ENCODE assay signal across 17 cellular contexts in genomic region chr9:108047264-108047663, GRCh38.
DNase-seq lines count a peak whose midpoint lies in the region; ATAC-seq, FAIRE-seq and TF ChIP-seq lines count a peak whose summit lies in the region.
"Had no signal": no experiment of that assay in that cellular context is flagged by ENCODE, and none has a peak within 500 bp of the region (broad histone marks: within the 10 kb centered on the region; RNA-seq: fewer than 3 reads in every experiment).

No MANE protein-coding gene starts in this region.

- H3K79me2 ChIP-seq in keratinocyte (ENCODE audit: control insufficient read depth, insufficient read depth, low read length) = no peaks in the 10 kb centered on the region

- H2AFZ ChIP-seq in keratinocyte (ENCODE audit: control insufficient read depth, low read length) = no peak overlapping the region

- WGBS in stomach, 5 donors = 87 to 96% (median 91%) methylated on average over 5 of the region's 5 CpGs

- no peak overlapping the region for H3K4me2 ChIP-seq in keratinocyte (ENCODE audit: control insufficient read depth, extremely low read depth, insufficient read depth, low read depth, low read length)

- DNase-seq in H54 (ENCODE audit: insufficient read length, low spot score) = no peak
- no peak for DNase-seq in epithelial cell of prostate (ENCODE audit: low read depth, low spot score)
- DNase-seq in keratinocyte (ENCODE audit: low read depth, low spot score) = no peak
- DNase-seq in progenitor cell of endocrine pancreas (ENCODE audit: low spot score, unreplicated experiment) = no peak
- DNase-seq in urothelium cell line (ENCODE audit: low spot score) = no peak
- no peak for DNase-seq in stomach
- DNase-seq: CD4-positive, alpha-beta T cell; KBM-7; NCI-H1417 treated with DMSO at 0.1 percent for 48 hours; NCI-H2029 treated with DMSO at 0.1 percent for 48 hours; NCI-H510A treated with DMSO at 0.1 percent for 48 hours had no signal

- H3K4me3 Mint-ChIP-seq in progenitor cell of endocrine pancreas (ENCODE audit: low read depth) = no peak overlapping the region
- H3K4me3 Mint-ChIP-seq: B cell; CD4-positive, alpha-beta T cell had no signal

- no peaks in the 10 kb centered on the region for H3K9me1 ChIP-seq in keratinocyte (ENCODE audit: control insufficient read depth, extremely low read depth, insufficient read depth, low read length)

- dilution Hi-C loops in keratinocyte (cut with MboI; ENCODE audit: extremely low pct_ligation_motif_present, low sequenced_read_pairs) = no loop called here

- peaks cover 35% of the 10 kb centered on the region for H3K4me1 ChIP-seq in keratinocyte (ENCODE audit: control insufficient read depth, extremely low read depth, insufficient read depth, low read length)
- H3K4me1 ChIP-seq in stomach = peaks cover 0 to 10% (median 0%) of the 10 kb centered on the region in 4 donors

- no peak overlapping the region for H3K27ac Mint-ChIP-seq in progenitor cell of endocrine pancreas
- H3K27ac Mint-ChIP-seq: B cell; CD4-positive, alpha-beta T cell had no signal

- peaks cover 11% of the 10 kb centered on the region for H3K9me3 ChIP-seq in keratinocyte (ENCODE audit: control insufficient read depth, low read depth, low read length)
- peaks cover 0 to 12% (median 4%) of the 10 kb centered on the region in 4 donors for H3K9me3 ChIP-seq in stomach

- peaks cover 9% of the 10 kb centered on the region for H3K9me3 Mint-ChIP-seq in progenitor cell of endocrine pancreas (ENCODE audit: low read depth)

- TF ChIP-seq POLR2A in H54 (IDR thresholded peaks at IDR 0.05; ENCODE audit: low read depth, low read length) = no peak
- TF ChIP-seq POLR2A in stomach (IDR thresholded peaks at IDR 0.05) = no peak

- peaks cover 50% of the 10 kb centered on the region for H3K27me3 Mint-ChIP-seq in progenitor cell of endocrine pancreas

- H3K4me3 ChIP-seq in keratinocyte (ENCODE audit: control insufficient read depth in 2 of 3, extremely low read depth in 1 of 3, insufficient read depth in 2 of 3, low read depth in 1 of 3, low read length in 3 of 3) (no peak overlapping the region), stomach (no peak overlapping the region)
- H3K4me3 ChIP-seq: SK-N-MC had no signal

- intact Hi-C loops in stomach (cut with DNase I; ENCODE audit: low total_unique reads) = no loop called here

- ATAC-seq in SK-N-SH treated with all-trans-retinoic acid at 6 μM for 48 hours (peak; percentile 48), HG02938 (IDR thresholded peaks at IDR 0.05; ENCODE audit: unreplicated experiment) (no peak)
- ATAC-seq: Panc1, Right ventricle myocardium inferior had no signal

- no peaks in the 10 kb centered on the region for H4K20me1 ChIP-seq in keratinocyte (ENCODE audit: control insufficient read depth, extremely low read depth, insufficient read depth, low read length)

- no peaks in the 10 kb centered on the region for H3K4me1 Mint-ChIP-seq in progenitor cell of endocrine pancreas (ENCODE audit: low read depth)

- FAIRE-seq in H54 (lab: Jason Lieb, UNC) (peak; percentile 20), keratinocyte (lab: Jason Lieb, UNC) (peak; percentile 39), urothelium cell line (lab: Jason Lieb, UNC) (no peak)

- H3K36me3 ChIP-seq in keratinocyte (ENCODE audit: control insufficient read depth in 2 of 2, extremely low read depth in 1 of 2, insufficient read depth in 2 of 2, low read length in 2 of 2) (peaks cover 0 to 3% of the 10 kb centered on the region in 2 experiments), stomach (no peaks in the 10 kb centered on the region)

- no peaks in the 10 kb centered on the region for H3K27me3 ChIP-seq in keratinocyte (ENCODE audit: control insufficient read depth, extremely low read depth, insufficient read depth, low read length)
- H3K27me3 ChIP-seq in stomach = no peaks in the 10 kb centered on the region

- H3K9ac ChIP-seq in keratinocyte (ENCODE audit: control insufficient read depth, extremely low read depth, insufficient read depth, low read length) = no peak overlapping the region

- no peaks in the 10 kb centered on the region for H3K36me3 Mint-ChIP-seq in progenitor cell of endocrine pancreas (ENCODE audit: insufficient read depth)

- H3K27ac ChIP-seq in epithelial cell of prostate (peak overlapping the region; percentile 100), keratinocyte (ENCODE audit: control insufficient read depth, insufficient read depth, low read length) (peak overlapping the region; percentile 30), stomach (no peak overlapping the region)
- H3K27ac ChIP-seq: SK-N-MC had no signal

- TF ChIP-seq CTCF in keratinocyte (optimal IDR thresholded peaks at IDR 0.05 in 1 of 3, IDR thresholded peaks at IDR 0.05 in 1 of 3, conservative IDR thresholded peaks at IDR 0.05 in 1 of 3; ENCODE audit: extremely low read depth in 1 of 3, insufficient read depth in 2 of 3, low read length in 3 of 3) (no peak), progenitor cell of endocrine pancreas (IDR thresholded peaks at IDR 0.05; ENCODE audit: unreplicated experiment) (no peak), stomach (IDR thresholded peaks at IDR 0.05) (no peak)

- no peak for TF ChIP-seq EP300 in stomach (IDR thresholded peaks at IDR 0.05)

TF ChIP-seq in SK-N-SH treated with all-trans-retinoic acid at 6 μM for 48 hours, 23 proteins besides CTCF, POLR2A, EP300 and RAD21:
- TF ChIP-seq OSR1 (CRISPR knock-in tag; IDR thresholded peaks at IDR 0.05) = no peak
- TF ChIP-seq ZFP3 (CRISPR knock-in tag; IDR thresholded peaks at IDR 0.05) = no peak
TF ChIP-seq in SK-N-SH treated with all-trans-retinoic acid at 6 μM for 48 hours: peak in this region for 0.

Comparison
In these comparisons a context has a peak if more than half of its experiments do, and no peak if none do; other contexts are left out.
1. H3K27ac ChIP-seq: peak in epithelial cell of prostate (single experiment) and keratinocyte (single experiment); none in stomach (0 of 5).